30 cellular contexts compared by ENCODE assay signal in the genomic region with DNA sequence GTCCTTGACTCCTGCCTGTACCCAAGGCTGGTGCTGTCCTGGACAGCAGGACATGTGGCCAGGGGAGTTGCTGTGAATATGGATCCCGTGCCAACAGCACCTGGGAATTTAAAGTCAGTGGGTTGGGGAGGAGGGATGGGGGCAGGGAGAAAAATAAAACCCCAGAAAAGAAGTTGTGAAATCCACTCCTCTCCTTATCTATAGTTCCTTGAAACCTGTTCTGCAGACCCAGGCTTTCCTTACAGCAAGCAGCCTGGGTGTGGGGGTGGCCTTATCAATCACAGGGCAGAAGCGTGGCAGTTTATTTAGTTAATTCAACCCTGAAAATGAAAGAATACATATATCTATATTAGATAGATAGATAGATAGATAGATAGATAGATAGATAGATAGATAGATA.
"Had no signal": no experiment of that assay in that cellular context is flagged by ENCODE, and none has a peak within 500 bp of the region (broad histone marks: within the 10 kb centered on the region; RNA-seq: fewer than 3 reads in every experiment).

No MANE protein-coding gene starts in this region.

- H3K27ac ChIP-seq: epithelial cell of prostate, esophagus squamous epithelium, gastroesophageal sphincter had no signal

- FAIRE-seq: astrocyte, colon, endometrium, endothelial cell of umbilical vein had no signal

- H3K4me3 ChIP-seq: esophagus squamous epithelium, gastroesophageal sphincter had no signal

- H3K4me1 ChIP-seq: esophagus squamous epithelium, gastroesophageal sphincter had no signal

- H3K27me3 ChIP-seq: gastroesophageal sphincter had no signal

- DNase-seq: activated CD4-positive, alpha-beta memory T cell treated with anti-CD3 and anti-CD28 coated beads for 36 hours; activated CD4-positive, alpha-beta T cell treated with anti-CD3 and anti-CD28 coated beads for 36 hours; activated CD4-positive, alpha-beta T cell treated with anti-CD3 and anti-CD28 coated beads, Interleukin-2, amount 10 ng/mL, durations not matched to agents 24 days and 14 days; activated CD4-positive, CD25-positive, alpha-beta regulatory T cell; activated CD4-positive, CD25-positive, alpha-beta regulatory T cell treated with anti-CD3 and anti-CD28 coated beads, Interleukin-2, amount 50 U/mL, for 72 hours; activated CD8-positive, alpha-beta memory T cell treated with anti-CD3 and anti-CD28 coated beads, Interleukin-2, amount 10 ng/mL, durations not matched to agents 7 days and 5 days; activated CD8-positive, alpha-beta memory T cell treated with anti-CD3 and anti-CD28 coated beads, Interleukin-2, amount 50 U/mL, for 4 hours; activated CD8-positive, alpha-beta T cell treated with anti-CD3 and anti-CD28 coated beads, Interleukin-2, amount 10 ng/mL, durations not matched to agents 7 days and 5 days; activated gamma-delta T cell treated with Interleukin-2 at 50 U/mL for 16 hours; activated naive CD4-positive, alpha-beta T cell treated with anti-CD3 and anti-CD28 coated beads for 36 hours; activated T-cell treated with anti-CD3 and anti-CD28 coated beads, Interleukin-2, amount 50 U/mL, for 1 hour; activated T-cell treated with anti-CD3 and anti-CD28 coated beads, Interleukin-2, amount 50 U/mL, for 48 hours; amniotic stem cell; anterior cingulate cortex; caudate nucleus; cortex of kidney; dermis blood vessel endothelial cell; effector CD4-positive, alpha-beta T cell; esophagus squamous epithelium; foreskin melanocyte; T-helper 1 cell; T-helper 17 cell; T1000 had no signal

- ATAC-seq: activated CD4-positive, alpha-beta T cell treated with anti-CD3 and anti-CD28 coated beads for 36 hours; activated CD8-positive, alpha-beta memory T cell treated with anti-CD3 and anti-CD28 coated beads, Interleukin-2, amount 10 ng/mL, durations not matched to agents 7 days and 5 days; activated CD8-positive, alpha-beta T cell treated with anti-CD3 and anti-CD28 coated beads, Interleukin-2, amount 10 ng/mL, durations not matched to agents 7 days and 5 days; activated naive CD4-positive, alpha-beta T cell treated with anti-CD3 and anti-CD28 coated beads, Interleukin-2, amount 50 U/mL, for 72 hours; gastroesophageal sphincter; T-helper 17 cell had no signal

- H3K9me3 ChIP-seq: esophagus squamous epithelium, gastroesophageal sphincter had no signal

- H3K36me3 ChIP-seq: esophagus squamous epithelium, gastroesophageal sphincter had no signal
